ENCODE assay signal across 21 cellular contexts in genomic region chr17:63611354-63611753, GRCh38. TPM values are rescaled to one million over a fixed set of nuclear protein-coding genes. Genes with fewer than 3 reads are reported as not detected.
DNase-seq lines count a peak whose midpoint lies in the region; ATAC-seq and TF ChIP-seq lines count a peak whose summit lies in the region.
"Had no signal": no experiment of that assay in that cellular context is flagged by ENCODE, and none has a peak within 500 bp of the region (broad histone marks: within the 10 kb centered on the region; RNA-seq: fewer than 3 reads in every experiment).

No MANE protein-coding gene starts in this region.

- DNase-seq in activated CD4-positive, CD25-positive, alpha-beta regulatory T cell treated with anti-CD3 and anti-CD28 coated beads, Interleukin-2, amount 50 U/mL, for 72 hours = no peak
- peak; percentile 16 for DNase-seq in MV-4-11 (lab: John Stamatoyannopoulos, UW)
- no peak for DNase-seq in endothelial cell (ENCODE audit: low spot score)
- no peak for DNase-seq in WERI-Rb-1
- no peak for DNase-seq in uterus
- DNase-seq in glutamatergic neuron = no peak
- DNase-seq: activated CD8-positive, alpha-beta memory T cell treated with anti-CD3 and anti-CD28 coated beads for 24 hours; activated gamma-delta T cell treated with Interleukin-2 at 50 U/mL for 16 hours; brain microvascular endothelial cell; foreskin melanocyte; left cardiac atrium; NCI-H1436; NCI-H774; PC-9; tibial artery had no signal

- no peaks in the 10 kb centered on the region for H3K27me3 ChIP-seq in WERI-Rb-1 (ENCODE audit: insufficient read depth, low read depth, severe bottlenecking)
- H3K27me3 ChIP-seq in uterus = no peaks in the 10 kb centered on the region
- H3K27me3 ChIP-seq: brain microvascular endothelial cell, SJSA1, tibial artery had no signal

- no peak for TF ChIP-seq CTCF in endothelial cell (IDR thresholded peaks at IDR 0.05; ENCODE audit: unreplicated experiment)
- no peak for TF ChIP-seq CTCF in WERI-Rb-1 (IDR thresholded peaks at IDR 0.05; ENCODE audit: low read depth, low read length)
- TF ChIP-seq CTCF in uterus (IDR thresholded peaks at IDR 0.05) = no peak
- no peak for TF ChIP-seq CTCF in glutamatergic neuron (IDR thresholded peaks at IDR 0.05; ENCODE audit: partially characterized antibody, unreplicated experiment)

- no peak overlapping the region for H3K27ac ChIP-seq in WERI-Rb-1
- no peak overlapping the region for H3K27ac ChIP-seq in uterus
- H3K27ac ChIP-seq: brain microvascular endothelial cell, epithelial cell of prostate, PC-9, SJSA1, tibial artery had no signal

- H3K4me1 ChIP-seq in uterus = no peaks in the 10 kb centered on the region
- H3K4me1 ChIP-seq: SJSA1, tibial artery had no signal

- H3K4me3 Mint-ChIP-seq in activated T-helper 17 cell treated with anti-CD3 and anti-CD28 coated beads, Interleukin-2, amount 50 U/mL, for 72 hours = peak overlapping the region; percentile 87
- no peak overlapping the region for H3K4me3 Mint-ChIP-seq in endothelial cell (ENCODE audit: unreplicated experiment)
- no peak overlapping the region for H3K4me3 Mint-ChIP-seq in glutamatergic neuron (ENCODE audit: unreplicated experiment)
- H3K4me3 Mint-ChIP-seq: dendritic cell treated with granulocyte-macrophage colony-stimulating factor and Interleukin-4, amounts not matched to agents 40 ng/mL and 50 ng/mL, for 4 days had no signal

- H3K9me3 ChIP-seq in WERI-Rb-1 (ENCODE audit: severe bottlenecking) = no peaks in the 10 kb centered on the region
- no peaks in the 10 kb centered on the region for H3K9me3 ChIP-seq in uterus
- H3K9me3 ChIP-seq: SJSA1, tibial artery had no signal

- H3K36me3 Mint-ChIP-seq in activated T-helper 17 cell treated with anti-CD3 and anti-CD28 coated beads, Interleukin-2, amount 50 U/mL, for 72 hours (ENCODE audit: low read depth) = peaks cover 49% of the 10 kb centered on the region
- H3K36me3 Mint-ChIP-seq in endothelial cell (ENCODE audit: low read depth, unreplicated experiment) = peaks cover 17% of the 10 kb centered on the region
- H3K36me3 Mint-ChIP-seq in glutamatergic neuron (ENCODE audit: unreplicated experiment) = no peaks in the 10 kb centered on the region

- H3K36me3 ChIP-seq in WERI-Rb-1 (peaks cover 24% of the 10 kb centered on the region), uterus (no peaks in the 10 kb centered on the region)

- peak; percentile 15 to 48 for ATAC-seq in activated CD4-positive, CD25-positive, alpha-beta regulatory T cell treated with anti-CD3 and anti-CD28 coated beads, Interleukin-2, amount 50 U/mL, for 24 hours
- peak; percentile 84 for ATAC-seq in activated T-helper 17 cell treated with anti-CD3 and anti-CD28 coated beads, Interleukin-2, amount 50 U/mL, for 72 hours (replicated peaks)

- no peaks in the 10 kb centered on the region for H3K9me3 Mint-ChIP-seq in activated T-helper 17 cell treated with anti-CD3 and anti-CD28 coated beads, Interleukin-2, amount 50 U/mL, for 72 hours
- no peaks in the 10 kb centered on the region for H3K9me3 Mint-ChIP-seq in endothelial cell (ENCODE audit: unreplicated experiment)
- no peaks in the 10 kb centered on the region for H3K9me3 Mint-ChIP-seq in glutamatergic neuron (ENCODE audit: unreplicated experiment)
- H3K9me3 Mint-ChIP-seq: dendritic cell treated with granulocyte-macrophage colony-stimulating factor and Interleukin-4, amounts not matched to agents 40 ng/mL and 50 ng/mL, for 4 days had no signal

- H3K4me3 ChIP-seq in WERI-Rb-1 (ENCODE audit: low read depth, low read length) (no peak overlapping the region), uterus (no peak overlapping the region)
- H3K4me3 ChIP-seq: PC-9, SJSA1, smooth muscle cell, tibial artery had no signal

- peak overlapping the region; percentile 92 for H3K27ac Mint-ChIP-seq in activated T-helper 17 cell treated with anti-CD3 and anti-CD28 coated beads, Interleukin-2, amount 50 U/mL, for 72 hours
- H3K27ac Mint-ChIP-seq in endothelial cell (ENCODE audit: unreplicated experiment) = peak overlapping the region; percentile 26
- no peak overlapping the region for H3K27ac Mint-ChIP-seq in glutamatergic neuron (ENCODE audit: unreplicated experiment)
- H3K27ac Mint-ChIP-seq: dendritic cell treated with granulocyte-macrophage colony-stimulating factor and Interleukin-4, amounts not matched to agents 40 ng/mL and 50 ng/mL, for 4 days had no signal

- H3K4me1 Mint-ChIP-seq in activated T-helper 17 cell treated with anti-CD3 and anti-CD28 coated beads, Interleukin-2, amount 50 U/mL, for 72 hours = peaks cover 29% of the 10 kb centered on the region
- H3K4me1 Mint-ChIP-seq in endothelial cell (ENCODE audit: unreplicated experiment) (peaks cover 5% of the 10 kb centered on the region), glutamatergic neuron (ENCODE audit: low read depth, unreplicated experiment) (no peaks in the 10 kb centered on the region)

- H3K27me3 Mint-ChIP-seq in activated T-helper 17 cell treated with anti-CD3 and anti-CD28 coated beads, Interleukin-2, amount 50 U/mL, for 72 hours = no peaks in the 10 kb centered on the region
- H3K27me3 Mint-ChIP-seq in endothelial cell (ENCODE audit: unreplicated experiment) (peaks cover 3% of the 10 kb centered on the region), glutamatergic neuron (ENCODE audit: unreplicated experiment) (peaks cover 3% of the 10 kb centered on the region)
- H3K27me3 Mint-ChIP-seq: dendritic cell treated with granulocyte-macrophage colony-stimulating factor and Interleukin-4, amounts not matched to agents 40 ng/mL and 50 ng/mL, for 4 days had no signal

- intact Hi-C loops in uterus (cut with DNase I; ENCODE audit: low total_unique reads) = loop anchor here (5.0 kb wide), 1 partner anchor 184 kb away; no protein-coding TSS in a partner anchor

- no peak for TF ChIP-seq POLR2A in uterus (IDR thresholded peaks at IDR 0.05)

RNA-seq across cellular contexts. Expression of gene TACO1, which starts 10.7 kb away (rescaled TPM):
- 10 to 100 TPM; 12.5 to 27.8 TPM for total RNA-seq in activated T-helper 17 cell treated with anti-CD3 and anti-CD28 coated beads, Interleukin-2, amount 50 U/mL, for 72 hours
- total RNA-seq in endothelial cell (ENCODE audit: unreplicated experiment) (19.4 TPM), uterus (10 to 100 TPM in 2 of 4 donors, 1 to 10 TPM in 2; 4.1 to 13.0 (median 8.4) TPM), glutamatergic neuron (ENCODE audit: unreplicated experiment) (23.2 TPM)

RNA-seq across cellular contexts. Expression of gene MAP3K3, which starts 10.9 kb away (rescaled TPM):
- 10 to 100 TPM; 30.8 to 38.7 TPM for total RNA-seq in activated T-helper 17 cell treated with anti-CD3 and anti-CD28 coated beads, Interleukin-2, amount 50 U/mL, for 72 hours
- total RNA-seq in endothelial cell (ENCODE audit: unreplicated experiment) (112 TPM), uterus (10 to 100 TPM; 31.5 to 63.0 (median 56.3) TPM), glutamatergic neuron (ENCODE audit: unreplicated experiment) (54.6 TPM)
